10 cellular contexts compared by ENCODE assay signal in genomic region chr5:177358333-177358939, GRCh38. TPM values are rescaled to one million over a fixed set of nuclear protein-coding genes. Genes with fewer than 3 reads are reported as not detected.
DNase-seq lines count a peak whose midpoint lies in the region; ATAC-seq and TF ChIP-seq lines count a peak whose summit lies in the region.
"Had no signal": no experiment of that assay in that cellular context is flagged by ENCODE, and none has a peak within 500 bp of the region (broad histone marks: within the 10 kb centered on the region; RNA-seq: fewer than 3 reads in every experiment).

No MANE protein-coding gene starts in this region.

- no peak for TF ChIP-seq CTCF in CD4-positive, alpha-beta T cell (IDR thresholded peaks at IDR 0.05)
- TF ChIP-seq CTCF in MCF 10A (IDR thresholded peaks at IDR 0.05; ENCODE audit: unreplicated experiment): no peak
- TF ChIP-seq CTCF in lower leg skin (IDR thresholded peaks at IDR 0.05): no peak

- peak overlapping the region; percentile 62 to 75 for H3K4me3 ChIP-seq in mucosa of rectum (ENCODE audit: low read length in 2 of 2)
- H3K4me3 ChIP-seq in lower leg skin (ENCODE audit: low read depth, poor library complexity, severe bottlenecking): no peak overlapping the region

- H3K27ac ChIP-seq in CD4-positive, alpha-beta T cell (ENCODE audit: low read depth, low read length): peak overlapping the region; percentile 80
- peak overlapping the region; percentile 31 to 46 for H3K27ac ChIP-seq in mucosa of rectum (ENCODE audit: low read depth in 2 of 2, low read length in 2 of 2)

- intact Hi-C loops in CD4-positive, alpha-beta T cell (cut with DNase I, micrococcal nuclease): loop anchor here (5.0 to 10.0 kb wide), 2 partner anchors 46 to 974 kb away; partner anchors contain the start of genes HIGD2A (in 1 of the 2), MXD3 (in 1 of the 2) and NOP16 (in 1 of the 2)
- intact Hi-C loops in MCF 10A (cut with micrococcal nuclease) (no loop called here), lower leg skin (cut with DNase I; ENCODE audit: low total_unique reads) (no loop called here)

- WGBS in lower leg skin, 2 donors: 32 to 49% methylated on average over 5 to 6 of the region's 6 CpGs

- no peaks in the 10 kb centered on the region for H3K9me3 Mint-ChIP-seq in CD4-positive, alpha-beta T cell
- H3K9me3 Mint-ChIP-seq in MCF 10A (ENCODE audit: unreplicated experiment): no peaks in the 10 kb centered on the region

- POLR2A ChIA-PET in CD4-positive, alpha-beta T cell (lab: Charles Lee): interaction anchor here (1.0 to 6.2 kb wide), 7 partner anchors 8 to 143 kb away, joined by 3 to 51 read pairs (median 3); partner anchors contain the start of gene GRK6
- POLR2A ChIA-PET in MCF 10A (lab: Yijun Ruan, JAX): interaction anchor here (0.6 kb wide), 1 partner anchor 11 kb away, joined by 3 read pairs; no protein-coding TSS in a partner anchor

- H3K27me3 Mint-ChIP-seq in CD4-positive, alpha-beta T cell: no peaks in the 10 kb centered on the region
- no peaks in the 10 kb centered on the region for H3K27me3 Mint-ChIP-seq in MCF 10A (ENCODE audit: insufficient read depth, unreplicated experiment)

- no peak for TF ChIP-seq POLR2A in lower leg skin (IDR thresholded peaks at IDR 0.05)

- no TSS peak for BruUV-seq in MCF 10A (replicated peaks; lab: Mats Ljungman, UMichigan)

- H3K4me1 ChIP-seq in mucosa of rectum (ENCODE audit: control insufficient read depth in 2 of 2, insufficient read depth in 2 of 2, low read length in 2 of 2): peaks cover 27 to 54% of the 10 kb centered on the region in 2 donors

- H3K27ac Mint-ChIP-seq in CD4-positive, alpha-beta T cell: peak overlapping the region; percentile 83
- no peak overlapping the region for H3K27ac Mint-ChIP-seq in MCF 10A (ENCODE audit: low read depth, unreplicated experiment)

- peak overlapping the region; percentile 82 for H3K4me3 Mint-ChIP-seq in CD4-positive, alpha-beta T cell
- H3K4me3 Mint-ChIP-seq in MCF 10A (ENCODE audit: unreplicated experiment): peak overlapping the region; percentile 51

- H3K36me3 Mint-ChIP-seq in CD4-positive, alpha-beta T cell (ENCODE audit: low read depth): peaks cover 36% of the 10 kb centered on the region
- H3K36me3 Mint-ChIP-seq in MCF 10A (ENCODE audit: insufficient read depth, unreplicated experiment): no peaks in the 10 kb centered on the region

- no peak for ATAC-seq in CD4-positive, alpha-beta T cell (ENCODE audit: poor library complexity)
- ATAC-seq in HG03159 (IDR thresholded peaks at IDR 0.05; ENCODE audit: unreplicated experiment) (peak; percentile 4), HG02571 (IDR thresholded peaks at IDR 0.05; ENCODE audit: unreplicated experiment) (no peak), HG02610 (IDR thresholded peaks at IDR 0.05; ENCODE audit: unreplicated experiment) (no peak)

- CTCF ChIA-PET in CD4-positive, alpha-beta T cell (lab: Charles Lee): interaction anchor here (1.1 to 5.0 kb wide), 4 partner anchors 11 to 45 kb away, joined by 3 to 31 read pairs (median 8); no protein-coding TSS in a partner anchor
- CTCF ChIA-PET in MCF 10A (lab: Yijun Ruan, JAX): interaction anchor here (1.0 to 4.7 kb wide), 4 partner anchors 12 to 698 kb away, joined by 3 to 21 read pairs (median 4); no protein-coding TSS in a partner anchor

- DNase-seq in CD4-positive, alpha-beta T cell: no peak
- DNase-seq in MCF 10A (ENCODE audit: unreplicated experiment): no peak
- no peak for DNase-seq in lower leg skin (ENCODE audit: low spot score in 2 of 2)
- DNase-seq in superior temporal gyrus (ENCODE audit: extremely low spot score): no peak

- no peaks in the 10 kb centered on the region for H3K36me3 ChIP-seq in mucosa of rectum (ENCODE audit: control insufficient read depth in 2 of 2, insufficient read depth in 2 of 2, low read length in 2 of 2)

- H3K4me1 Mint-ChIP-seq in CD4-positive, alpha-beta T cell (ENCODE audit: low read depth): peaks cover 88% of the 10 kb centered on the region
- peaks cover 27% of the 10 kb centered on the region for H3K4me1 Mint-ChIP-seq in MCF 10A (ENCODE audit: insufficient read depth, unreplicated experiment)

- peak overlapping the region; percentile 64 to 65 for H3K9ac ChIP-seq in mucosa of rectum (ENCODE audit: low read depth in 1 of 2, low read length in 2 of 2)

- no peaks in the 10 kb centered on the region for H3K27me3 ChIP-seq in CD4-positive, alpha-beta T cell (ENCODE audit: control insufficient read depth, insufficient read depth, low read length)
- no peaks in the 10 kb centered on the region for H3K27me3 ChIP-seq in mucosa of rectum (ENCODE audit: control insufficient read depth in 2 of 2, insufficient read depth in 2 of 2, low read length in 2 of 2)

- no peaks in the 10 kb centered on the region for H3K9me3 ChIP-seq in CD4-positive, alpha-beta T cell (ENCODE audit: control insufficient read depth, low read length)
- H3K9me3 ChIP-seq in mucosa of rectum (ENCODE audit: control insufficient read depth in 2 of 2, low read length in 2 of 2): no peaks in the 10 kb centered on the region

RNA-seq across cellular contexts. Expression of gene RGS14, which starts 0.7 kb away (rescaled TPM):
- 10 to 100 TPM; 34.7 to 35.3 TPM for total RNA-seq in CD4-positive, alpha-beta T cell
- 7.8 and 12.6 TPM in 2 replicates for total RNA-seq in MCF 10A (2022)
- 10 to 100 TPM; 28.6 to 38.3 (median 37.2) TPM for total RNA-seq in lower leg skin

RNA-seq across cellular contexts. Expression of gene LMAN2, which starts 7.0 kb away (rescaled TPM):
- total RNA-seq in CD4-positive, alpha-beta T cell: 10 to 100 TPM; 54.5 to 55.6 TPM
- total RNA-seq in MCF 10A (2022): 221 and 279 TPM in 2 replicates
- 100 to 1,000 TPM; 139 to 191 (median 166) TPM for total RNA-seq in lower leg skin

RNA-seq across cellular contexts. Expression of gene SLC34A1, which starts 25.8 kb away (rescaled TPM):
- not detected for total RNA-seq in CD4-positive, alpha-beta T cell
- total RNA-seq in MCF 10A (2022) (not detected in 2 replicates), lower leg skin (under 1 TPM in 2 of 4 donors, not detected in 2; 0.12 to 0.39 TPM)

RNA-seq across cellular contexts. Expression of gene PFN3, which starts 42.0 kb away (rescaled TPM):
- total RNA-seq in CD4-positive, alpha-beta T cell: not detected
- total RNA-seq in MCF 10A (2022) (not detected in 2 replicates), lower leg skin (not detected)
- total RNA-seq: esophagus mucosa, HT1080 had no signal

RNA-seq across cellular contexts. Expression of gene MXD3, which starts 46.7 kb away (rescaled TPM):
- total RNA-seq in CD4-positive, alpha-beta T cell: 1 to 10 TPM; 5.8 to 7.5 TPM
- 8.4 and 13.2 TPM in 2 replicates for total RNA-seq in MCF 10A (2022)
- total RNA-seq in lower leg skin: 10 to 100 TPM in 2 of 4 donors, 1 to 10 TPM in 2; 4.9 to 19.8 (median 13.2) TPM

Comparison
In these comparisons a context has a peak if more than half of its experiments do, and no peak if none do; other contexts are left out.
1. intact Hi-C loops: an anchor here in CD4-positive, alpha-beta T cell (5.0 to 10.0 kb wide); none called in MCF 10A and lower leg skin.